Comparison of ENCODE assay signal across 11 cellular contexts in genomic region chr9:137138701-137139467, GRCh38. TPM values are rescaled to one million over a fixed set of nuclear protein-coding genes. Genes with fewer than 3 reads are reported as not detected.
A peak's percentile ranks its signal among the peaks of the same experiment; 100 is the strongest.
DNase-seq lines count a peak whose midpoint lies in the region; ATAC-seq and TF ChIP-seq lines count a peak whose summit lies in the region.
"Had no signal": no experiment of that assay in that cellular context is flagged by ENCODE, and none has a peak within 500 bp of the region (broad histone marks: within the 10 kb centered on the region; RNA-seq: fewer than 3 reads in every experiment).

TSS of gene GRIN1 (plus strand) at chr9:137139154. CDS start at chr9:137139487, 333 bp downstream.

- DNase-seq in NCI-H2171 (lab: John Stamatoyannopoulos, UW) (peak; percentile 46), myocyte (ENCODE audit: low read depth) (peak; percentile 36), NCI-H1694 treated with DMSO at 0.1 percent for 48 hours (lab: John Stamatoyannopoulos, UW) (no peak), lower leg skin (ENCODE audit: low spot score in 2 of 2) (no peak), medulla oblongata (ENCODE audit: extremely low spot score) (no peak)
- DNase-seq in effector CD8-positive, alpha-beta T cell (lab: John Stamatoyannopoulos, UW): peak; percentile 17

- H3K27ac ChIP-seq in BLaER1 treated with 17β-estradiol and CSF1 and Interleukin-3, amounts not matched to agents 10 nM and 100 nM: no peak within 1 kb of the TSS
- H3K27ac ChIP-seq: neutrophil, upper lobe of left lung had no signal

- peaks cover 0 to 67% (median 9%) of the 10 kb centered on the region in 11 experiments; a peak in 11 of 22 replicates for H4K20me1 ChIP-seq in BLaER1 treated with 17β-estradiol and CSF1 and Interleukin-3, amounts not matched to agents 10 nM and 100 nM

- H3K4me3 ChIP-seq in BLaER1 treated with 17β-estradiol and CSF1 and Interleukin-3, amounts not matched to agents 10 nM and 100 nM: peak within 1 kb of the TSS in 2 of 10 experiments; percentile 2 to 16; a peak in 1 of 20 replicates
- H3K4me3 ChIP-seq in lower leg skin (ENCODE audit: low read depth, poor library complexity, severe bottlenecking): no peak within 1 kb of the TSS

- H3K4me2 ChIP-seq in BLaER1 treated with 17β-estradiol and CSF1 and Interleukin-3, amounts not matched to agents 10 nM and 100 nM: peak within 1 kb of the TSS; percentile 34 to 72 (median 65); a peak in 21 of 22 replicates

- peaks cover 0 to 4% (median 0%) of the 10 kb centered on the region in 11 experiments; a peak in 1 of 22 replicates for H3K9me3 ChIP-seq in BLaER1 treated with 17β-estradiol and CSF1 and Interleukin-3, amounts not matched to agents 10 nM and 100 nM (replicated peaks in 1 of 11)
- H3K9me3 ChIP-seq: neutrophil, upper lobe of left lung had no signal

- TF ChIP-seq CTCF in lower leg skin (IDR thresholded peaks at IDR 0.05): no peak

- no peaks in the 10 kb centered on the region for H3K36me3 ChIP-seq in BLaER1 treated with 17β-estradiol and CSF1 and Interleukin-3, amounts not matched to agents 10 nM and 100 nM
- H3K36me3 ChIP-seq: neutrophil, upper lobe of left lung had no signal

- H3K27me3 ChIP-seq in BLaER1 treated with 17β-estradiol and CSF1 and Interleukin-3, amounts not matched to agents 10 nM and 100 nM: peaks cover 62 to 98% (median 78%) of the 10 kb centered on the region in 11 experiments

- no peak for ATAC-seq in HG02870 (IDR thresholded peaks at IDR 0.05; ENCODE audit: unreplicated experiment)

- peaks cover 6 to 40% (median 16%) of the 10 kb centered on the region in 10 experiments; a peak in 16 of 20 replicates for H3K4me1 ChIP-seq in BLaER1 treated with 17β-estradiol and CSF1 and Interleukin-3, amounts not matched to agents 10 nM and 100 nM

- no peak within 1 kb of the TSS for H3K9ac ChIP-seq in BLaER1 treated with 17β-estradiol and CSF1 and Interleukin-3, amounts not matched to agents 10 nM and 100 nM

- intact Hi-C loops in lower leg skin (cut with DNase I; ENCODE audit: low total_unique reads): no loop called here

- no peak for TF ChIP-seq POLR2A in lower leg skin (IDR thresholded peaks at IDR 0.05)

- WGBS in lower leg skin, 2 donors: 12 to 31% methylated on average over 12 to 58 of the region's 105 CpGs

RNA-seq across cellular contexts. Expression of gene GRIN1, which starts in this region (rescaled TPM):
- total RNA-seq in myocyte (0.05 TPM in 1 of 2 replicates, not detected in the other), lower leg skin (1 to 10 TPM in 1 of 4 donors, under 1 TPM in 2, not detected in 1; 0.10 to 2.4 (median 0.49) TPM)
- polyA plus RNA-seq in myocyte (2012): 0.16 TPM
- total RNA-seq: M059J had no signal

Comparison
In these comparisons a context has a peak if more than half of its experiments do, and no peak if none do; other contexts are left out.
1. Peak in DNase-seq in myocyte; RNA of the gene not detected or under 1 TPM.
2. DNase-seq: peak in NCI-H2171 (single experiment) and effector CD8-positive, alpha-beta T cell (single experiment); none in NCI-H1694 treated with DMSO at 0.1 percent for 48 hours (single experiment), lower leg skin (0 of 2) and medulla oblongata (single experiment).